ENCODE assay signal across 1 cellular context in the genomic region with DNA sequence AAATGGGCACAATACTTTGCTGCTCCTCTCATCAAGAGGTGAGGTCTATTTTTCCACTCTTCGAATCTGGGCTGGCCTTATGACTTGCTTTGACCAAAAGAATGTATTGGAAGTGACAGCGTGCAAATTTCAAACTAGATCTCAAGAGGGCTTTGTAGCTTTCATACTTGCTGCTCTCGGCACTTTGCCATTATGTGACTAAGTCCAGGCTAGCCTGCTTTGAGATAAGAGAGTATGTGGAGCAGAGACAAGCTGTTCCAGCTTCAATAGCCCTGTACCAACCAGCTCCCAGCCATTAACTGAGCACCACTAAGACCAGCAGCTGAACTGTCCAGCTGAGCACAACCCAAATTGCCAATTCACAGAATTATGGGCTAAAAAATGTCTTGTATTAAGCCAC.
TF ChIP-seq lines count a peak whose summit lies in the region.

No MANE protein-coding gene starts in this region.

TF ChIP-seq in K562, 482 proteins besides CTCF, POLR2A, EP300 and RAD21:
- TF ChIP-seq, protein P1, sequence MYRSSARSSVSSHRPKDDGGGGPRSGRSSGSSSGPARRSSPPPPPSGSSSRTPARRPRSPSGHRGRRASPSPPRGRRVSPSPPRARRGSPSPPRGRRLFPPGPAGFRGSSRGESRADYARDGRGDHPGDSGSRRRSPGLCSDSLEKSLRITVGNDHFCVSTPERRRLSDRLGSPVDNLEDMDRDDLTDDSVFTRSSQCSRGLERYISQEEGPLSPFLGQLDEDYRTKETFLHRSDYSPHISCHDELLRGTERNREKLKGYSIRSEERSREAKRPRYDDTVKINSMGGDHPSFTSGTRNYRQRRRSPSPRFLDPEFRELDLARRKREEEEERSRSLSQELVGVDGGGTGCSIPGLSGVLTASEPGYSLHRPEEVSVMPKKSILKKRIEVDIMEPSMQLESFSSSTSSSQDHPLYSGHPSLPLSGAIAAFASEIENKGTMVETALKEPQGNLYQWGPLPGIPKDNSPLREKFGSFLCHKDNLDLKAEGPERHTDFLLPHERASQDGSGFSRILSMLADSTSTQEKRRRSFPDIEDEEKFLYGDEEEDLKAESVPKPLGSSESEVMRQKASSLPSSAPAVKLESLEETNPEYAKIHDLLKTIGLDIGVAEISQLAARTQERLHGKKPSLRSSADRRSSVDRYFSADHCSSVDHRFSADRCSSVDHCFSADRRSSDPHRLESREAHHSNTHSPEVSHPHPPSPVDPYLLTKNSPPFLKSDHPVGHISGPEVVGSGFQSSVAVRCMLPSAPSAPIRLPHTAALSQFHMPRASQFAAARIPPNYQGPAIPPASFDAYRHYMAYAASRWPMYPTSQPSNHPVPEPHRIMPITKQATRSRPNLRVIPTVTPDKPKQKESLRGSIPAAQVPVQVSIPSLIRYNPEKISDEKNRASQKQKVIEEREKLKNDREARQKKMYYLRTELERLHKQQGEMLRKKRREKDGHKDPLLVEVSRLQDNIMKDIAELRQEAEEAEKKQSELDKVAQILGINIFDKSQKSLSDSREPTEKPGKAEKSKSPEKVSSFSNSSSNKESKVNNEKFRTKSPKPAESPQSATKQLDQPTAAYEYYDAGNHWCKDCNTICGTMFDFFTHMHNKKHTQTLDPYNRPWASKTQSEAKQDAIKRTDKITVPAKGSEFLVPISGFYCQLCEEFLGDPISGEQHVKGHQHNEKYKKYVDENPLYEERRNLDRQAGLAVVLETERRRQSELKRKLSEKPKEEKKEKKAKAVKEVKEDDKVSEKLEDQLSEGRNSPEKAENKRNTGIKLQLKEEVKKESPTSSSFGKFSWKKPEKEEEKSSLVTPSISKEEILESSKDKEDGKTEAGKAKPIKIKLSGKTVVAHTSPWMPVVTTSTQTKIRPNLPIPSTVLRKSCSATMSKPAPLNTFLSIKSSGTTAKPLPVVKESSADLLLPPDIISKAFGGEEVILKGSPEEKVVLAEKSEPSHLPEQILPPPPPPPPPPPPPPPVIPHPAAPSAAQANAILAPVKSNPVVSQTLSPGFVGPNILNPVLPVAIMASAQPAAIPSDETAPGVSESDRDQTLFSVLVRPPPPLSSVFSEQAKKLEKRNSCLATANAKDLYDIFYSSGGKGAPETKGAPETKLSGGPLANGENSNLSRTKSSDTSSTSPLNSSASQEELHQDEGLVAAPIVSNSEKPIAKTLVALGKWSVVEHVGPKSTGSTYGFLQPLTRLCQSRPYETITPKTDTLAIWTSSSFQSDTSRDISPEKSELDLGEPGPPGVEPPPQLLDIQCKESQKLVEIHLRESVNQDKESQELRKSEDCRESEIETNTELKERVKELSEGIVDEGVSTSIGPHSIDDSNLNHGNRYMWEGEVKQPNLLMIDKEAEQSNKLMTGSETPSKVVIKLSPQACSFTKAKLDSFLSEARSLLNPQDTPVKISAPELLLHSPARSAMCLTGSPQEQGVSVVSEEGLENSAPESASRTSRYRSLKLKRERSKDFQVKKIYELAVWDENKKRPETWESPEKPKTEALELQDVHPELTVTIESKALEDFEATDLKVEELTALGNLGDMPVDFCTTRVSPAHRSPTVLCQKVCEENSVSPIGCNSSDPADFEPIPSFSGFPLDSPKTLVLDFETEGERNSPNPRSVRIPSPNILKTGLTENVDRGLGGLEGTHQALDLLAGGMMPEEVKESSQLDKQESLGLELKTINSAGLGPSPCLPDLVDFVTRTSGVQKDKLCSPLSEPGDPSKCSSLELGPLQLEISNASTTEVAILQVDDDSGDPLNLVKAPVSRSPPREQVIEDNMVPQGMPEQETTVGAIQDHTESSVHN (IDR thresholded peaks at IDR 0.05; ENCODE audit: borderline replicate concordance in 1 of 2, low read depth in 1 of 2): no peak
- TF ChIP-seq ZFPM2 (CRISPR knock-in tag; IDR thresholded peaks at IDR 0.05) (no peak), ARID1B (IDR thresholded peaks at IDR 0.05) (peak; percentile 32; the same call in 1 of the 2 replicates), NFIC (IDR thresholded peaks at IDR 0.05) (peak; percentile 59), HLTF (IDR thresholded peaks at IDR 0.05) (no peak), CBFA2T2 (conservative IDR thresholded peaks at IDR 0.05) (peak; percentile 23; the same call in 1 of the 2 replicates), RBFOX2 (IDR thresholded peaks at IDR 0.05; ENCODE audit: low read depth, low read length) (no peak), TCF3 (CRISPR knock-in tag; IDR thresholded peaks at IDR 0.05) (peak; percentile 84), MAFG (tag; conservative IDR thresholded peaks at IDR 0.05) (no peak), TEAD2 (tag; IDR thresholded peaks at IDR 0.05) (no peak), JUND (IDR thresholded peaks at IDR 0.05; ENCODE audit: borderline replicate concordance, low read depth, low read length) (peak; percentile 43; the same call in 1 of the 2 replicates), JUND (tag; IDR thresholded peaks at IDR 0.05; ENCODE audit: borderline replicate concordance, low read depth, low read length) (peak; percentile 15; the same call in 1 of the 3 replicates), ZNF263 (CRISPR knock-in tag; IDR thresholded peaks at IDR 0.05; ENCODE audit: borderline replicate concordance) (no peak), NCOR1 (IDR thresholded peaks at IDR 0.05) (peak; percentile 10; the same call in 1 of the 2 replicates), CBFA2T3 (IDR thresholded peaks at IDR 0.05) (peak; percentile 59), SMARCA4 (IDR thresholded peaks at IDR 0.05) (no peak), GATA2 (CRISPR knock-in tag; IDR thresholded peaks at IDR 0.05) (peak; percentile 66), FOSL1 (tag; conservative IDR thresholded peaks at IDR 0.05) (peak; percentile 82)
- TF ChIP-seq, protein P2, sequence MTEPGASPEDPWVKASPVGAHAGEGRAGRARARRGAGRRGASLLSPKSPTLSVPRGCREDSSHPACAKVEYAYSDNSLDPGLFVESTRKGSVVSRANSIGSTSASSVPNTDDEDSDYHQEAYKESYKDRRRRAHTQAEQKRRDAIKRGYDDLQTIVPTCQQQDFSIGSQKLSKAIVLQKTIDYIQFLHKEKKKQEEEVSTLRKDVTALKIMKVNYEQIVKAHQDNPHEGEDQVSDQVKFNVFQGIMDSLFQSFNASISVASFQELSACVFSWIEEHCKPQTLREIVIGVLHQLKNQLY (CRISPR knock-in tag; conservative IDR thresholded peaks at IDR 0.05): no peak
- TF ChIP-seq, protein P3, sequence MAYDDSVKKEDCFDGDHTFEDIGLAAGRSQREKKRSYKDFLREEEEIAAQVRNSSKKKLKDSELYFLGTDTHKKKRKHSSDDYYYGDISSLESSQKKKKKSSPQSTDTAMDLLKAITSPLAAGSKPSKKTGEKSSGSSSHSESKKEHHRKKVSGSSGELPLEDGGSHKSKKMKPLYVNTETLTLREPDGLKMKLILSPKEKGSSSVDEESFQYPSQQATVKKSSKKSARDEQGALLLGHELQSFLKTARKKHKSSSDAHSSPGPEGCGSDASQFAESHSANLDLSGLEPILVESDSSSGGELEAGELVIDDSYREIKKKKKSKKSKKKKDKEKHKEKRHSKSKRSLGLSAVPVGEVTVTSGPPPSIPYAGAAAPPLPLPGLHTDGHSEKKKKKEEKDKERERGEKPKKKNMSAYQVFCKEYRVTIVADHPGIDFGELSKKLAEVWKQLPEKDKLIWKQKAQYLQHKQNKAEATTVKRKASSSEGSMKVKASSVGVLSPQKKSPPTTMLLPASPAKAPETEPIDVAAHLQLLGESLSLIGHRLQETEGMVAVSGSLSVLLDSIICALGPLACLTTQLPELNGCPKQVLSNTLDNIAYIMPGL (CRISPR knock-in tag; IDR thresholded peaks at IDR 0.05): no peak
- TF ChIP-seq, protein P4, sequence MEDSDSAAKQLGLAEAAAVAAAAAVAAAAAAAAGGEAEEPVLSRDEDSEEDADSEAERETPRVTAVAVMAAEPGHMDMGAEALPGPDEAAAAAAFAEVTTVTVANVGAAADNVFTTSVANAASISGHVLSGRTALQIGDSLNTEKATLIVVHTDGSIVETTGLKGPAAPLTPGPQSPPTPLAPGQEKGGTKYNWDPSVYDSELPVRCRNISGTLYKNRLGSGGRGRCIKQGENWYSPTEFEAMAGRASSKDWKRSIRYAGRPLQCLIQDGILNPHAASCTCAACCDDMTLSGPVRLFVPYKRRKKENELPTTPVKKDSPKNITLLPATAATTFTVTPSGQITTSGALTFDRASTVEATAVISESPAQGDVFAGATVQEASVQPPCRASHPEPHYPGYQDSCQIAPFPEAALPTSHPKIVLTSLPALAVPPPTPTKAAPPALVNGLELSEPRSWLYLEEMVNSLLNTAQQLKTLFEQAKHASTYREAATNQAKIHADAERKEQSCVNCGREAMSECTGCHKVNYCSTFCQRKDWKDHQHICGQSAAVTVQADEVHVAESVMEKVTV (CRISPR knock-in tag; IDR thresholded peaks at IDR 0.05): no peak
- TF ChIP-seq, protein P5, sequence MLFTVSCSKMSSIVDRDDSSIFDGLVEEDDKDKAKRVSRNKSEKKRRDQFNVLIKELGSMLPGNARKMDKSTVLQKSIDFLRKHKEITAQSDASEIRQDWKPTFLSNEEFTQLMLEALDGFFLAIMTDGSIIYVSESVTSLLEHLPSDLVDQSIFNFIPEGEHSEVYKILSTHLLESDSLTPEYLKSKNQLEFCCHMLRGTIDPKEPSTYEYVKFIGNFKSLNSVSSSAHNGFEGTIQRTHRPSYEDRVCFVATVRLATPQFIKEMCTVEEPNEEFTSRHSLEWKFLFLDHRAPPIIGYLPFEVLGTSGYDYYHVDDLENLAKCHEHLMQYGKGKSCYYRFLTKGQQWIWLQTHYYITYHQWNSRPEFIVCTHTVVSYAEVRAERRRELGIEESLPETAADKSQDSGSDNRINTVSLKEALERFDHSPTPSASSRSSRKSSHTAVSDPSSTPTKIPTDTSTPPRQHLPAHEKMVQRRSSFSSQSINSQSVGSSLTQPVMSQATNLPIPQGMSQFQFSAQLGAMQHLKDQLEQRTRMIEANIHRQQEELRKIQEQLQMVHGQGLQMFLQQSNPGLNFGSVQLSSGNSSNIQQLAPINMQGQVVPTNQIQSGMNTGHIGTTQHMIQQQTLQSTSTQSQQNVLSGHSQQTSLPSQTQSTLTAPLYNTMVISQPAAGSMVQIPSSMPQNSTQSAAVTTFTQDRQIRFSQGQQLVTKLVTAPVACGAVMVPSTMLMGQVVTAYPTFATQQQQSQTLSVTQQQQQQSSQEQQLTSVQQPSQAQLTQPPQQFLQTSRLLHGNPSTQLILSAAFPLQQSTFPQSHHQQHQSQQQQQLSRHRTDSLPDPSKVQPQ (CRISPR knock-in tag; IDR thresholded peaks at IDR 0.05; ENCODE audit: borderline replicate concordance): no peak
- TF ChIP-seq, protein P6, sequence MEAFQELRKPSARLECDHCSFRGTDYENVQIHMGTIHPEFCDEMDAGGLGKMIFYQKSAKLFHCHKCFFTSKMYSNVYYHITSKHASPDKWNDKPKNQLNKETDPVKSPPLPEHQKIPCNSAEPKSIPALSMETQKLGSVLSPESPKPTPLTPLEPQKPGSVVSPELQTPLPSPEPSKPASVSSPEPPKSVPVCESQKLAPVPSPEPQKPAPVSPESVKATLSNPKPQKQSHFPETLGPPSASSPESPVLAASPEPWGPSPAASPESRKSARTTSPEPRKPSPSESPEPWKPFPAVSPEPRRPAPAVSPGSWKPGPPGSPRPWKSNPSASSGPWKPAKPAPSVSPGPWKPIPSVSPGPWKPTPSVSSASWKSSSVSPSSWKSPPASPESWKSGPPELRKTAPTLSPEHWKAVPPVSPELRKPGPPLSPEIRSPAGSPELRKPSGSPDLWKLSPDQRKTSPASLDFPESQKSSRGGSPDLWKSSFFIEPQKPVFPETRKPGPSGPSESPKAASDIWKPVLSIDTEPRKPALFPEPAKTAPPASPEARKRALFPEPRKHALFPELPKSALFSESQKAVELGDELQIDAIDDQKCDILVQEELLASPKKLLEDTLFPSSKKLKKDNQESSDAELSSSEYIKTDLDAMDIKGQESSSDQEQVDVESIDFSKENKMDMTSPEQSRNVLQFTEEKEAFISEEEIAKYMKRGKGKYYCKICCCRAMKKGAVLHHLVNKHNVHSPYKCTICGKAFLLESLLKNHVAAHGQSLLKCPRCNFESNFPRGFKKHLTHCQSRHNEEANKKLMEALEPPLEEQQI (IDR thresholded peaks at IDR 0.05): no peak
- TF ChIP-seq, protein P7, sequence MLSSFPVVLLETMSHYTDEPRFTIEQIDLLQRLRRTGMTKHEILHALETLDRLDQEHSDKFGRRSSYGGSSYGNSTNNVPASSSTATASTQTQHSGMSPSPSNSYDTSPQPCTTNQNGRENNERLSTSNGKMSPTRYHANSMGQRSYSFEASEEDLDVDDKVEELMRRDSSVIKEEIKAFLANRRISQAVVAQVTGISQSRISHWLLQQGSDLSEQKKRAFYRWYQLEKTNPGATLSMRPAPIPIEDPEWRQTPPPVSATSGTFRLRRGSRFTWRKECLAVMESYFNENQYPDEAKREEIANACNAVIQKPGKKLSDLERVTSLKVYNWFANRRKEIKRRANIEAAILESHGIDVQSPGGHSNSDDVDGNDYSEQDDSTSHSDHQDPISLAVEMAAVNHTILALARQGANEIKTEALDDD (IDR thresholded peaks at IDR 0.05): 0 out of 2 replicates have a peak, but pooled peaks have one; percentile 29
TF ChIP-seq in K562: peak in this region for 10.
